Comparison of ENCODE assay signal across 25 cellular contexts in the genomic region with DNA sequence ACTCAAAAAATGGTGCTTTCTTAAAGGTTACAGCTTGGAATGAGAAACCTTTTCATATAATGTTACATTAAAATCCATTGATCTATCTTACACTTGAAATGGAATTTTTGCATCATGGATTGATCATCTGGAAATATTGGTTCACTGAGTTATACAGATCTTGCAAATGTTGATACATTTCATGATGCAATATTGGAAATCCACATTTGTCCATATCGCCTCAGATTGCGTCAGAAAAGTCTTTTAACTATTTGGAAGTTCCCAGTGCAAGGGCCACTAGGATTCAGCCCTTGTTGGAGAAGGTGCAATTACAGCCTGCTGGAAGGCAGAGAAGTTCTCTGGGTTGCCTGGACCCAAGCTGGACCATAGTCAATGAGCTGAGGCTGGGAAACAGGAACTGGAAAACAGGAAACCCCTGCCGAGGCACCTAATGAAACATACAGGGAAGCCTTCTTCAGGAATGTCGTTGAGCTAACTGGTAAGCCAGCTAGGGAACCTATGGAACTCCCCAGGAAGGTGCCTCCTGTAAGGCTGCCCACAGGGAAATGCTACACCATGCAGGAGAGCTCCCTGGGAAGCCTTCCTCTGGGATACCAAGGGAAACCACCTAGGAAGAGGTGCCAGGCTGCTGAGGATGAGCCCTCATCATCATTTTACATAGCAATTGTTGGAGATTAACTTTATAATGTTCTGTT.
"Had no signal": no experiment of that assay in that cellular context is flagged by ENCODE, and none has a peak within 500 bp of the region (broad histone marks: within the 10 kb centered on the region; RNA-seq: fewer than 3 reads in every experiment).

No MANE protein-coding gene starts in this region.

- H3K4me3 ChIP-seq: colonic mucosa, left lung, mucosa of descending colon, pancreas, sigmoid colon, testis, tibial artery had no signal

- ATAC-seq: effector memory CD8-positive, alpha-beta T cell; left lung; mucosa of descending colon; natural killer cell treated with Interleukin-12 subunit alpha and Interleukin-12 subunit beta and Interleukin-15 and Interleukin-18, amount 100 ng/mL, for 72 hours; pancreas; stimulated activated effector memory CD8-positive, alpha-beta T cell treated with anti-CD3 and anti-CD28 coated beads, Interleukin-12 subunit alpha, Interleukin-12 subunit beta, amount 100 ng/mL, for 72 hours had no signal

- H3K4me1 ChIP-seq: colonic mucosa, left lung, pancreas, sigmoid colon, testis, tibial artery had no signal

- H3K4me3 Mint-ChIP-seq: effector memory CD8-positive, alpha-beta T cell; mesothelial cell of epicardium; naive B cell; natural killer cell treated with Interleukin-12 subunit alpha and Interleukin-12 subunit beta and Interleukin-15 and Interleukin-18, amount 100 ng/mL, for 72 hours; neural crest cell; stimulated activated effector memory CD8-positive, alpha-beta T cell treated with anti-CD3 and anti-CD28 coated beads, Interleukin-12 subunit alpha, Interleukin-12 subunit beta, amount 100 ng/mL, for 72 hours; type B pancreatic cell had no signal

- FAIRE-seq: frontal cortex, kidney, pancreas, urothelium cell line had no signal

- H3K36me3 Mint-ChIP-seq: mesothelial cell of epicardium; naive B cell; natural killer cell treated with Interleukin-12 subunit alpha and Interleukin-12 subunit beta and Interleukin-15 and Interleukin-18, amount 100 ng/mL, for 72 hours; stimulated activated effector memory CD8-positive, alpha-beta T cell treated with anti-CD3 and anti-CD28 coated beads, Interleukin-12 subunit alpha, Interleukin-12 subunit beta, amount 100 ng/mL, for 72 hours; type B pancreatic cell had no signal

- H3K36me3 ChIP-seq: colonic mucosa, left lung, neutrophil, pancreas, sigmoid colon, tibial artery had no signal

- H3K4me1 Mint-ChIP-seq: naive B cell; neural crest cell; stimulated activated effector memory CD8-positive, alpha-beta T cell treated with anti-CD3 and anti-CD28 coated beads, Interleukin-12 subunit alpha, Interleukin-12 subunit beta, amount 100 ng/mL, for 72 hours had no signal

- DNase-seq: colonic mucosa; dermis blood vessel endothelial cell; effector memory CD8-positive, alpha-beta T cell; kidney; left lung; mesenchymal stem cell; mucosa of descending colon; naive B cell; pancreas; retina; sigmoid colon; stimulated activated CD4-positive, alpha-beta T cell treated with anti-CD3 and anti-CD28 coated beads, Interleukin-2, amount 100 ng/mL, for 24 hours; stimulated activated CD4-positive, alpha-beta T cell treated with anti-CD3 and anti-CD28 coated beads, Interleukin-4, amount 100 ng/mL, for 24 hours; stimulated activated naive CD4-positive, alpha-beta T cell treated with Interleukin-2 at 50 U/mL for 16 hours; substantia nigra; testis; tibial artery had no signal

- H3K27ac Mint-ChIP-seq: effector memory CD8-positive, alpha-beta T cell; mesothelial cell of epicardium; naive B cell; natural killer cell treated with Interleukin-12 subunit alpha and Interleukin-12 subunit beta and Interleukin-15 and Interleukin-18, amount 100 ng/mL, for 72 hours; stimulated activated effector memory CD8-positive, alpha-beta T cell treated with anti-CD3 and anti-CD28 coated beads, Interleukin-12 subunit alpha, Interleukin-12 subunit beta, amount 100 ng/mL, for 72 hours; type B pancreatic cell had no signal

- H3K9me3 ChIP-seq: colonic mucosa, left lung, mucosa of descending colon, neutrophil, pancreas, sigmoid colon, testis, tibial artery had no signal

- H3K27ac ChIP-seq: colonic mucosa, left lung, neutrophil, pancreas, sigmoid colon, testis, tibial artery had no signal

- H3K9me3 Mint-ChIP-seq: stimulated activated effector memory CD8-positive, alpha-beta T cell treated with anti-CD3 and anti-CD28 coated beads, Interleukin-12 subunit alpha, Interleukin-12 subunit beta, amount 100 ng/mL, for 72 hours; type B pancreatic cell had no signal

- H3K27me3 ChIP-seq: colonic mucosa, left lung, neutrophil, pancreas, sigmoid colon, testis, tibial artery had no signal
